11 cellular contexts compared by ENCODE assay signal in the genomic region with DNA sequence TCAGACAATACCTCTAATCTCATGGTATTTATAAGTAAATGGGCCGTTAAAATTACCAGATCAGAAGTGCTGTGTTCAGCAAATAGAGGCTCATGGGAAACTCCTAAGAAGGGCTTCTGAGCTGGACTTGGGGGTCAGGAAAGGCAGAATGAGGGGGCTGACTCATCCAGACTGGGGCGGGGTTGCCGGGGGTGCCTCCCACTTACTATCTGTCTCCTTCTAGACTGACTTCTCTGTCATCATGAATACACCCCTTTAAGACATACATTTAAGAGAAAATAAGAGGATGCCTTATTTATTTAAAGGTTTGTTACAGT.
DNase-seq lines count a peak whose midpoint lies in the region; ATAC-seq and TF ChIP-seq lines count a peak whose summit lies in the region.
"Had no signal": no experiment of that assay in that cellular context is flagged by ENCODE, and none has a peak within 500 bp of the region (broad histone marks: within the 10 kb centered on the region; RNA-seq: fewer than 3 reads in every experiment).

No MANE protein-coding gene starts in this region.

- H3K27me3 ChIP-seq in brain microvascular endothelial cell (replicated peaks) (no peaks in the 10 kb centered on the region), tibial nerve (no peaks in the 10 kb centered on the region)

- H3K36me3 Mint-ChIP-seq in activated CD8-positive, alpha-beta memory T cell treated with anti-CD3 and anti-CD28 coated beads, Interleukin-2, amount 10 ng/mL, durations not matched to agents 7 days and 5 days, result peaks cover 3% of the 10 kb centered on the region

- no peak for ATAC-seq in activated CD8-positive, alpha-beta memory T cell treated with anti-CD3 and anti-CD28 coated beads, Interleukin-2, amount 10 ng/mL, durations not matched to agents 7 days and 5 days
- no peak for ATAC-seq in GM18505 (IDR thresholded peaks at IDR 0.05; ENCODE audit: unreplicated experiment)

- POLR2A ChIA-PET in RWPE1 (lab: Yijun Ruan, JAX; ENCODE audit: low non-redundant PET), result no interaction called here

- H3K36me3 ChIP-seq in brain microvascular endothelial cell (replicated peaks) (no peaks in the 10 kb centered on the region), mesodermal cell (ENCODE audit: control insufficient read depth, insufficient read depth, low read length) (no peaks in the 10 kb centered on the region), tibial nerve (no peaks in the 10 kb centered on the region)

- H3K4me3 Mint-ChIP-seq in activated CD8-positive, alpha-beta memory T cell treated with anti-CD3 and anti-CD28 coated beads, Interleukin-2, amount 10 ng/mL, durations not matched to agents 7 days and 5 days, result no peak overlapping the region

- DNase-seq in activated CD8-positive, alpha-beta memory T cell treated with anti-CD3 and anti-CD28 coated beads, Interleukin-2, amount 50 U/mL, for 4 hours, result peak; percentile 26
- no peak for DNase-seq in activated CD8-positive, alpha-beta memory T cell treated with anti-CD3 and anti-CD28 coated beads, Interleukin-2, amount 10 ng/mL, durations not matched to agents 7 days and 5 days
- peak; percentile 89 for DNase-seq in brain microvascular endothelial cell
- DNase-seq in tibial nerve (ENCODE audit: low spot score in 2 of 2), result no peak
- no peak for DNase-seq in NCI-H2107 treated with DMSO at 0.1 percent for 48 hours (lab: John Stamatoyannopoulos, UW; ENCODE audit: unreplicated experiment)
- no peak for DNase-seq in RWPE1 (ENCODE audit: low spot score)
- DNase-seq: Kasumi-1, left cardiac atrium, NCI-H524 had no signal

- TF ChIP-seq CTCF in brain microvascular endothelial cell (IDR thresholded peaks at IDR 0.05; ENCODE audit: low read depth, low read length, missing control alignments) (no peak), tibial nerve (IDR thresholded peaks at IDR 0.05) (no peak), RWPE1 (conservative IDR thresholded peaks at IDR 0.05; ENCODE audit: low read depth) (no peak)

- H3K27ac ChIP-seq in brain microvascular endothelial cell, result peak overlapping the region; percentile 86
- H3K27ac ChIP-seq in mesodermal cell (ENCODE audit: low read depth, low read length, severe bottlenecking), result peak overlapping the region; percentile 95
- H3K27ac ChIP-seq in tibial nerve, result peak overlapping the region; percentile 76 to 85 (median 82)
- H3K27ac ChIP-seq in RWPE1, result no peak overlapping the region

- H3K9me3 ChIP-seq in mesodermal cell (ENCODE audit: control insufficient read depth, low read length) (peaks cover 12% of the 10 kb centered on the region), tibial nerve (no peaks in the 10 kb centered on the region)

- in situ Hi-C loops in brain microvascular endothelial cell (cut with HindIII; ENCODE audit: low pct_ligation_motif_present, low sequenced_read_pairs), result loop anchor here (25.0 kb wide), 1 partner anchor 190 kb away; a partner anchor contains a TSS

- H3K27ac Mint-ChIP-seq in activated CD8-positive, alpha-beta memory T cell treated with anti-CD3 and anti-CD28 coated beads, Interleukin-2, amount 10 ng/mL, durations not matched to agents 7 days and 5 days, result no peak overlapping the region

- TF ChIP-seq EP300 in tibial nerve (IDR thresholded peaks at IDR 0.05), result no peak

- peaks cover 10% of the 10 kb centered on the region for H3K4me1 Mint-ChIP-seq in activated CD8-positive, alpha-beta memory T cell treated with anti-CD3 and anti-CD28 coated beads, Interleukin-2, amount 10 ng/mL, durations not matched to agents 7 days and 5 days

- H3K4me3 ChIP-seq in brain microvascular endothelial cell (ENCODE audit: low read depth, low read length) (no peak overlapping the region), mesodermal cell (ENCODE audit: extremely low read depth, insufficient read depth, low read length, poor library complexity, severe bottlenecking) (no peak overlapping the region), tibial nerve (no peak overlapping the region)

- WGBS in mesodermal cell (ENCODE audit: insufficient coverage in 2 of 2), 2 experiments, result no CpG with 5 or more reads among the region's 3 CpGs
- 49 to 52% methylated on average over 3 of the region's 3 CpGs for WGBS in tibial nerve, 2 donors

- CTCF ChIA-PET in activated CD8-positive, alpha-beta memory T cell treated with anti-CD3 and anti-CD28 coated beads, Interleukin-2, amount 10 ng/mL, durations not matched to agents 7 days and 5 days (lab: Charles Lee), result no interaction called here
- CTCF ChIA-PET in RWPE1 (lab: Yijun Ruan, JAX), result no interaction called here

- H3K4me1 ChIP-seq in mesodermal cell (ENCODE audit: control insufficient read depth, insufficient read depth, low read length, poor library complexity, severe bottlenecking) (peaks cover 51% of the 10 kb centered on the region), tibial nerve (peaks cover 0 to 53% (median 34%) of the 10 kb centered on the region in 4 donors)

- H3K9me3 Mint-ChIP-seq in activated CD8-positive, alpha-beta memory T cell treated with anti-CD3 and anti-CD28 coated beads, Interleukin-2, amount 10 ng/mL, durations not matched to agents 7 days and 5 days (ENCODE audit: low read depth), result peaks cover 2% of the 10 kb centered on the region

- peaks cover 7% of the 10 kb centered on the region for H3K27me3 Mint-ChIP-seq in activated CD8-positive, alpha-beta memory T cell treated with anti-CD3 and anti-CD28 coated beads, Interleukin-2, amount 10 ng/mL, durations not matched to agents 7 days and 5 days

- TF ChIP-seq POLR2A in tibial nerve (IDR thresholded peaks at IDR 0.05) (no peak), GM18505 (IDR thresholded peaks at IDR 0.05; ENCODE audit: borderline replicate concordance, extremely low read depth, insufficient read depth, insufficient read length) (no peak)

Comparison
In these comparisons a context has a peak if more than half of its experiments do, and no peak if none do; other contexts are left out.
1. DNase-seq: peak in activated CD8-positive, alpha-beta memory T cell treated with anti-CD3 and anti-CD28 coated beads, Interleukin-2, amount 50 U/mL, for 4 hours (single experiment) and brain microvascular endothelial cell (single experiment); none in activated CD8-positive, alpha-beta memory T cell treated with anti-CD3 and anti-CD28 coated beads, Interleukin-2, amount 10 ng/mL, durations not matched to agents 7 days and 5 days (single experiment), tibial nerve (0 of 2), NCI-H2107 treated with DMSO at 0.1 percent for 48 hours (single experiment) and RWPE1 (single experiment).